4 cellular contexts compared by ENCODE assay signal in the genomic region with DNA sequence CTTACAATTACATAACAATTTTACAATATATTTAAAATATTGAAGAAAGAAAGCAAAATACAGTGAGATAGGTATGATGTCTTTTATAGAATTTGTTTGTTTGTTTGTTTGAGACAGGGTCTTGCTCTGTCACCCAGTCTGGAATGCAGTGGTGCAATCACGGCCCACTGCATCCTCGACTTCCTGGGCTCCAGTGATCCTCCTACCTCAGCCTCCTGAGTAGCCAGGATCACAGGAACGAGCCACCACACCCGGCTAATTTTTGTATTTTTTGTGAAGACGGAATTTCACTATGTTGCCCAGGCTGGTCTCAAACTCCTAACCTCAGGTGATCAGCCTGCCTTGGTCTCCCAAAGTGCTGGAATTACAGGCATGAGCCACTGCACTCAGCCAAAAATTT. TPM values are rescaled to one million over a fixed set of nuclear protein-coding genes. Genes with fewer than 3 reads are reported as not detected.
"Had no signal": no experiment of that assay in that cellular context is flagged by ENCODE, and none has a peak within 500 bp of the region (broad histone marks: within the 10 kb centered on the region; RNA-seq: fewer than 3 reads in every experiment).

No MANE protein-coding gene starts in this region.

RNA-seq across cellular contexts. Expression of gene NACA2, which starts 21.5 kb away (rescaled TPM):
- total RNA-seq: HT-29, HT1080, IMR-90 had no signal
- polyA plus RNA-seq: IgD-negative memory B cell, IMR-90 had no signal
